Comparison of ENCODE assay signal across 8 cellular contexts in genomic region chrX:71650333-71650969, GRCh38. TPM values are rescaled to one million over a fixed set of nuclear protein-coding genes. Genes with fewer than 3 reads are reported as not detected.
DNase-seq lines count a peak whose midpoint lies in the region; ATAC-seq, FAIRE-seq and TF ChIP-seq lines count a peak whose summit lies in the region.

No MANE protein-coding gene starts in this region.

- no peaks in the 10 kb centered on the region for H3K4me1 ChIP-seq in upper lobe of right lung

- H3K9me3 ChIP-seq in upper lobe of right lung: no peaks in the 10 kb centered on the region

- ATAC-seq in GM19395 (IDR thresholded peaks at IDR 0.05; ENCODE audit: unreplicated experiment): peak; percentile 85
- ATAC-seq in upper lobe of right lung: peak; percentile 83

- TF ChIP-seq CTCF in GM12865 (IDR thresholded peaks at IDR 0.05; ENCODE audit: insufficient read depth, low read depth, low read length, missing control alignments) (peak; percentile 51), bronchial epithelial cell (IDR thresholded peaks at IDR 0.05; ENCODE audit: insufficient read depth, low read length, severe bottlenecking) (peak; percentile 7), upper lobe of right lung (IDR thresholded peaks at IDR 0.05) (peak; percentile 32)

- no peak overlapping the region for H3K27ac ChIP-seq in upper lobe of right lung

- no peaks in the 10 kb centered on the region for H3K27me3 ChIP-seq in bronchial epithelial cell (ENCODE audit: control insufficient read depth, insufficient read depth, low read length)
- H3K27me3 ChIP-seq in upper lobe of right lung: no peaks in the 10 kb centered on the region

- intact Hi-C loops in upper lobe of right lung (cut with DNase I): no loop called here

- no peak overlapping the region for H3K4me3 ChIP-seq in GM12865 (ENCODE audit: low read depth, low read length)
- no peak overlapping the region for H3K4me3 ChIP-seq in bronchial epithelial cell (ENCODE audit: low read depth, low read length)
- H3K4me3 ChIP-seq in upper lobe of right lung: no peak overlapping the region

- H3K36me3 ChIP-seq in bronchial epithelial cell (ENCODE audit: control insufficient read depth, insufficient read depth, low read length): no peaks in the 10 kb centered on the region
- H3K36me3 ChIP-seq in upper lobe of right lung: no peaks in the 10 kb centered on the region

- DNase-seq in GM12865 (ENCODE audit: low read depth): peak; percentile 71
- DNase-seq in HT-29 (ENCODE audit: low spot score): peak; percentile 52
- no peak for DNase-seq in bronchial epithelial cell (ENCODE audit: low read depth)
- no peak for DNase-seq in upper lobe of right lung
- no peak for DNase-seq in NCI-H2171 (lab: John Stamatoyannopoulos, UW)
- no peak for DNase-seq in globus pallidus (ENCODE audit: low spot score)
- no peak for DNase-seq in SW 1271 (lab: John Stamatoyannopoulos, UW)

- no peak for FAIRE-seq in bronchial epithelial cell (lab: Jason Lieb, UNC)

RNA-seq across cellular contexts. Expression of gene CXCR3, which starts 32.1 kb away (rescaled TPM):
- total RNA-seq in HT-29 (2014; rRNA removed; shearing (Covaris generic)): 0.73 and 0.89 TPM in 2 replicates
- not detected in 2 replicates for total RNA-seq in bronchial epithelial cell
- 1.6 TPM for total RNA-seq in upper lobe of right lung

Comparison
In these comparisons a context has a peak if more than half of its experiments do, and no peak if none do; other contexts are left out.
1. DNase-seq: peak in GM12865 (single experiment) and HT-29 (single experiment); none in bronchial epithelial cell (single experiment), upper lobe of right lung (single experiment), NCI-H2171 (single experiment), globus pallidus (single experiment) and SW 1271 (0 of 2).
2. Peak in every context shown above with its lines, with median percentiles within 50 percentile points of each other: CTCF ChIP-seq.